In the genomic region with DNA sequence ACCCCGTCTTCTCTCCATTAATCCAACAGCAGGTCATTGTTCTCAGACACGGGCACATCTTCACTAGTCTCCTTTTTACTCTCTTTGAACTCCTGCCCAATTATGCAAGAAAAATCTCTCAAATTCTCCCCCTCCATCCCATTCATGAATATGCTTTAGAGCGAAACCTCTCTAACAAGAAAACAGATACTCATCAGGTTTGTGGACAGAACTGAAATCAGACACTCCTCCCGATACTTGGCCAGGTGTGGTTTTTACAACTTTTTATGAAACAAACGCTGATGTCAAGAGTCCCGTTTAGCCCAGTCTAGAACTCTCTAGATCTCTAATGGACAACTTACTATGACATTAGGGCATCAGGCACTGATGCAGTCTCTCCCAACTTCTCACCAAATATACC, we compare ENCODE assay signal across 15 cellular contexts. TPM values are rescaled to one million over a fixed set of nuclear protein-coding genes. Genes with fewer than 3 reads are reported as not detected.
DNase-seq lines count a peak whose midpoint lies in the region; ATAC-seq and TF ChIP-seq lines count a peak whose summit lies in the region.
"Had no signal": no experiment of that assay in that cellular context is flagged by ENCODE, and none has a peak within 500 bp of the region (broad histone marks: within the 10 kb centered on the region; RNA-seq: fewer than 3 reads in every experiment).

No MANE protein-coding gene starts in this region.

- H3K9me3 ChIP-seq in Karpas-422 (ENCODE audit: low read length) = peaks cover 7% of the 10 kb centered on the region; the same call in 1 of the 2 replicates

- no peaks in the 10 kb centered on the region for H4K20me1 ChIP-seq in Karpas-422 (ENCODE audit: insufficient read depth, low read depth, low read length)

- no peaks in the 10 kb centered on the region for H3K9me2 ChIP-seq in Karpas-422 (replicated peaks; ENCODE audit: insufficient read depth, low read length)

- H3K27me3 ChIP-seq in Karpas-422 (ENCODE audit: low read length) = no peaks in the 10 kb centered on the region; the same call in 1 of the 2 replicates

- H3K36me3 ChIP-seq in Karpas-422 (ENCODE audit: insufficient read depth, low read length) = no peaks in the 10 kb centered on the region; the same call in 1 of the 2 replicates
- H3K36me3 ChIP-seq: HAP-1 had no signal

- no peak for TF ChIP-seq POLR2A in GM18505 (IDR thresholded peaks at IDR 0.05; ENCODE audit: borderline replicate concordance, extremely low read depth, insufficient read depth, insufficient read length)

- no peaks in the 10 kb centered on the region for H3K79me2 ChIP-seq in Karpas-422 (ENCODE audit: low read length)

- no peak overlapping the region for H2AFZ ChIP-seq in Karpas-422 (ENCODE audit: low read length)

- DNase-seq in COLO668 (lab: John Stamatoyannopoulos, UW; ENCODE audit: unreplicated experiment) (no peak), Karpas-422 (no peak), pons (ENCODE audit: low spot score) (no peak), left lobe of liver (ENCODE audit: low spot score) (no peak)
- DNase-seq: activated CD4-positive, alpha-beta T cell treated with anti-CD3 and anti-CD28 coated beads, Interleukin-2, amount 50 U/mL, for 1 hour; cortex of kidney; NCI-H146; NK-92 treated with Interleukin-12 subunit alpha and Interleukin-12 subunit beta, amount 100 ng/mL, for 24 hours had no signal

- H3K4me3 ChIP-seq in Karpas-422 (ENCODE audit: low read length) = no peak overlapping the region
- H3K4me3 ChIP-seq: HAP-1 had no signal

- H3K9ac ChIP-seq in Karpas-422 (ENCODE audit: low read length) = no peak overlapping the region

- H3K4me2 ChIP-seq in Karpas-422 (ENCODE audit: low read depth, low read length, poor library complexity, severe bottlenecking) = no peak overlapping the region

- no peak overlapping the region for H3K27ac ChIP-seq in Karpas-422 (ENCODE audit: low read length)

- no peaks in the 10 kb centered on the region for H3K4me1 ChIP-seq in Karpas-422 (ENCODE audit: low read length)
- H3K4me1 ChIP-seq: HAP-1 had no signal

- peak; percentile 78 for ATAC-seq in GM18505 (IDR thresholded peaks at IDR 0.05; ENCODE audit: unreplicated experiment)
- ATAC-seq in GM19351 (IDR thresholded peaks at IDR 0.05; ENCODE audit: unreplicated experiment) = peak; percentile 69
- ATAC-seq in HG02798 (IDR thresholded peaks at IDR 0.05; ENCODE audit: poor library complexity, unreplicated experiment) = peak; percentile 81
- ATAC-seq in HG03571 (IDR thresholded peaks at IDR 0.05; ENCODE audit: unreplicated experiment) = peak; percentile 63
- no peak for ATAC-seq in left lobe of liver
- ATAC-seq: HepG2 had no signal

RNA-seq across cellular contexts. Expression of a gene that starts 40.9 kb away (rescaled TPM):
- total RNA-seq in Karpas-422 (2014; rRNA removed; shearing (Covaris generic); ENCODE audit: low replicate concordance) = not detected in 2 replicates
- total RNA-seq in left lobe of liver = 3.3 TPM
- total RNA-seq: HepG2, myocyte had no signal

RNA-seq across cellular contexts. Expression of a gene that starts 57.1 kb away (rescaled TPM):
- not detected in 2 replicates for total RNA-seq in Karpas-422 (2014; rRNA removed; shearing (Covaris generic); ENCODE audit: low replicate concordance)
- 0.18 TPM for total RNA-seq in left lobe of liver
- total RNA-seq: HepG2, myocyte had no signal
